ENCODE assay signal across 25 cellular contexts in the genomic region with DNA sequence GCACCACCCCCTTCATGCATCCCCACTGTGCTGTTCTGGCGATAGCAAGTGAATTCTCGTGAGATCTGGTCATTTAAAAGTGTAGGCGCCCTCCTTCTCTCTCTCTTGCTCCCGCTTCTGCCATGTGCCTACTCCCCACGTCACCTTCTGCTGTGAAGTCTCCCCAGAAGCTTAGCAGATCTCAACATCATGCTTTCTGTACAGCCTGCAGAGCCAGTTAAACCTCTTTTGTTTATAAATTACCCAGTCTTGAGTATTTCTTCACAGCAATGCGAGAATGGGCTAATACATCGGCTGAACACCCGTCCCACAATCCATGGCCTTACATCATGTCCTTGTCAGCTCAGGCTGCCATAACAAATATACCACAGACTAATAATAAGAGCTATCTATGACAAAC. TPM values are rescaled to one million over a fixed set of nuclear protein-coding genes. Genes with fewer than 3 reads are reported as not detected.
"Had no signal": no experiment of that assay in that cellular context is flagged by ENCODE, and none has a peak within 500 bp of the region (broad histone marks: within the 10 kb centered on the region; RNA-seq: fewer than 3 reads in every experiment).

No MANE protein-coding gene starts in this region.

- H3K4me3 ChIP-seq: ovary, psoas muscle, right lobe of liver, sigmoid colon, stomach, suprapubic skin, testis, tibial artery, transverse colon, vagina had no signal

- H3K4me1 ChIP-seq: parathyroid adenoma, psoas muscle, right lobe of liver, sigmoid colon, stomach, suprapubic skin, testis, tibial artery, transverse colon had no signal

- H3K27me3 ChIP-seq: ovary, right lobe of liver, suprapubic skin, testis, tibial artery, vagina had no signal

- H3K27ac ChIP-seq: neutrophil, ovary, parathyroid adenoma, psoas muscle, right lobe of liver, sigmoid colon, stomach, suprapubic skin, testis, tibial artery, transverse colon, vagina had no signal

- H3K9me3 ChIP-seq: neutrophil, ovary, psoas muscle, right lobe of liver, sigmoid colon, stomach, suprapubic skin, testis, tibial artery, transverse colon, vagina had no signal

- ATAC-seq: naive thymus-derived CD8-positive, alpha-beta T cell; natural killer cell treated with Interleukin-12 subunit alpha and Interleukin-12 subunit beta and Interleukin-15 and Interleukin-18, amount 100 ng/mL, for 72 hours; psoas muscle; right cardiac atrium; right lobe of liver; stimulated activated effector memory CD8-positive, alpha-beta T cell treated with anti-CD3 and anti-CD28 coated beads, Interleukin-12 subunit alpha, Interleukin-12 subunit beta, amount 100 ng/mL, for 72 hours; stimulated activated naive B cell treated with anti-CD40 and anti-IgM and Interleukin-4, amounts not matched to agents 10 μg/mL and 1 μg/mL and 100 μg/mL, for 72 hours had no signal

- H3K9ac ChIP-seq: parathyroid adenoma had no signal

- H3K36me3 ChIP-seq: neutrophil, ovary, right lobe of liver, sigmoid colon, stomach, suprapubic skin, tibial artery, transverse colon, vagina had no signal

- DNase-seq: naive thymus-derived CD8-positive, alpha-beta T cell; nephron progenitor cell; nucleus accumbens; ovary; psoas muscle; right cardiac atrium; right lobe of liver; sigmoid colon; small intestine; stimulated activated CD4-positive, alpha-beta T cell treated with anti-CD3 and anti-CD28 coated beads, Interleukin-15, amount 100 ng/mL, for 24 hours; stimulated activated CD4-positive, alpha-beta T cell treated with anti-CD3 and anti-CD28 coated beads, Interleukin-2, amount 100 ng/mL, for 24 hours; stimulated activated CD4-positive, alpha-beta T cell treated with anti-CD3 and anti-CD28 coated beads, Interleukin-2, amount 100 ng/mL, for 48 hours; stimulated activated CD4-positive, alpha-beta T cell treated with anti-CD3 and anti-CD28 coated beads, Interleukin-4, amount 100 ng/mL, for 24 hours; stimulated activated naive B cell treated with anti-CD40 and anti-IgM and Interleukin-4, amounts not matched to agents 10 μg/mL and 1 μg/mL and 100 μg/mL, for 72 hours; stimulated activated naive CD4-positive, alpha-beta T cell treated with Interleukin-2 at 50 U/mL for 16 hours; stomach; testis; tibial artery; transverse colon had no signal

- H2AFZ ChIP-seq: parathyroid adenoma had no signal

RNA-seq across cellular contexts. Expression of a gene that starts 17.4 kb away (rescaled TPM):
- total RNA-seq: natural killer cell treated with Interleukin-12 subunit alpha and Interleukin-12 subunit beta and Interleukin-15 and Interleukin-18, amount 100 ng/mL, for 72 hours had no signal
- polyA plus RNA-seq: naive thymus-derived CD8-positive, alpha-beta T cell had no signal
